18 cellular contexts compared by ENCODE assay signal in genomic region chr1:203839081-203839480, GRCh38. TPM values are rescaled to one million over a fixed set of nuclear protein-coding genes. Genes with fewer than 3 reads are reported as not detected.
DNase-seq lines count a peak whose midpoint lies in the region; ATAC-seq, FAIRE-seq and TF ChIP-seq lines count a peak whose summit lies in the region.
"Had no signal": no experiment of that assay in that cellular context is flagged by ENCODE, and none has a peak within 500 bp of the region (broad histone marks: within the 10 kb centered on the region; RNA-seq: fewer than 3 reads in every experiment).

No MANE protein-coding gene starts in this region.

- TF ChIP-seq RAD21 in IMR-90 (IDR thresholded peaks at IDR 0.05; ENCODE audit: low read length) = no peak

- peaks cover 89% of the 10 kb centered on the region for H3K36me3 Mint-ChIP-seq in nephron (ENCODE audit: low read depth)

- no peak overlapping the region for H2AK9ac ChIP-seq in IMR-90 (replicated peaks; ENCODE audit: low read depth, low read length, poor library complexity)

- no peaks in the 10 kb centered on the region for H3K27me3 ChIP-seq in AG04450 (ENCODE audit: control insufficient read depth, insufficient read depth, low read length)
- H3K27me3 ChIP-seq in IMR-90 (ENCODE audit: control insufficient read depth, insufficient read depth, low read length) = no peaks in the 10 kb centered on the region
- H3K27me3 ChIP-seq: BLaER1 treated with 17β-estradiol and CSF1 and Interleukin-3, amounts not matched to agents 10 nM and 100 nM had no signal

- H3K9me1 ChIP-seq in IMR-90 (ENCODE audit: insufficient read depth, low read length) = no peaks in the 10 kb centered on the region

- H2BK5ac ChIP-seq in IMR-90 (ENCODE audit: low read depth, low read length, poor library complexity, severe bottlenecking) = peak overlapping the region; percentile 58

- H3K79me1 ChIP-seq in IMR-90 (ENCODE audit: low read depth in 1 of 2, low read length in 2 of 2) = peaks cover 21 to 25% of the 10 kb centered on the region in 2 experiments

- no peaks in the 10 kb centered on the region for H3K9me3 Mint-ChIP-seq in nephron

- CTCF ChIA-PET in AG04450 (lab: Charles Lee) (no interaction called here), IMR-90 (lab: Yijun Ruan, JAX) (no interaction called here)

- H3K14ac ChIP-seq in IMR-90 (replicated peaks; ENCODE audit: low read depth, low read length) = no peak overlapping the region

- H4K20me1 ChIP-seq in IMR-90 (ENCODE audit: insufficient read depth, low read length) = peaks cover 4% of the 10 kb centered on the region

- peak; percentile 46 for DNase-seq in AG04450 (ENCODE audit: low read depth, low spot score)
- peak; percentile 76 for DNase-seq in IMR-90
- peak; percentile 92 to 95 for DNase-seq in cardiac fibroblast (ENCODE audit: low read depth in 2 of 2)
- DNase-seq in HTR-8/SVneo (ENCODE audit: insufficient read length, low spot score) = no peak
- DNase-seq: activated CD8-positive, alpha-beta memory T cell treated with anti-CD3 and anti-CD28 coated beads, Interleukin-2, amount 10 ng/mL, durations not matched to agents 7 days and 5 days; mammary epithelial cell; NCI-H1092 treated with DMSO at 0.1 percent for 48 hours; NCI-H510A; stimulated activated CD4-positive, alpha-beta T cell treated with anti-CD3 and anti-CD28 coated beads, Interleukin-1b, Interleukin-23, amount 100 ng/mL, for 48 hours had no signal

- no peak overlapping the region for H4K5ac ChIP-seq in IMR-90 (ENCODE audit: low read depth, low read length)

- peak overlapping the region; percentile 11 for H3K27ac ChIP-seq in AG04450 (ENCODE audit: low read depth, low read length)
- peak overlapping the region; percentile 32; the same call in 1 of the 2 replicates for H3K27ac ChIP-seq in IMR-90 (ENCODE audit: insufficient read depth, low read length)
- H3K27ac ChIP-seq: BLaER1 treated with 17β-estradiol and CSF1 and Interleukin-3, amounts not matched to agents 10 nM and 100 nM; epithelial cell of prostate; parathyroid adenoma had no signal

- H3K4me1 Mint-ChIP-seq in nephron = peaks cover 14% of the 10 kb centered on the region
- H3K4me1 Mint-ChIP-seq: activated CD8-positive, alpha-beta memory T cell treated with anti-CD3 and anti-CD28 coated beads, Interleukin-2, amount 10 ng/mL, durations not matched to agents 7 days and 5 days had no signal

- no peak overlapping the region for H2AK5ac ChIP-seq in IMR-90 (ENCODE audit: low read depth, low read length)

- H3K18ac ChIP-seq in IMR-90 (ENCODE audit: low read depth, low read length) = no peak overlapping the region

- 100% methylated on average over 1 of the region's 5 CpGs; no CpG with 5 or more reads in 1 of the 2 experiments for WGBS in IMR-90 (ENCODE audit: extremely low coverage in 2 of 2, insufficient read length in 1 of 2), 2 experiments

- H3K56ac ChIP-seq in IMR-90 (ENCODE audit: extremely low read depth, insufficient read depth, low read length) = no peak overlapping the region

- peaks cover 49% of the 10 kb centered on the region for H3K36me3 ChIP-seq in IMR-90 (ENCODE audit: control insufficient read depth, insufficient read depth, low read length)

- H3K4me3 Mint-ChIP-seq in nephron = no peak overlapping the region
- H3K4me3 Mint-ChIP-seq: activated CD8-positive, alpha-beta memory T cell treated with anti-CD3 and anti-CD28 coated beads, Interleukin-2, amount 10 ng/mL, durations not matched to agents 7 days and 5 days had no signal

- TF ChIP-seq CTCF in AG04450 (IDR thresholded peaks at IDR 0.05; ENCODE audit: low read depth, low read length) (no peak), IMR-90 (conservative IDR thresholded peaks at IDR 0.05; ENCODE audit: low read depth, low read length) (no peak), cardiac fibroblast (IDR thresholded peaks at IDR 0.05; ENCODE audit: low read depth, low read length) (no peak), nephron (IDR thresholded peaks at IDR 0.05; ENCODE audit: unreplicated experiment in 3 of 3) (no peak)

- H3K27me3 Mint-ChIP-seq in nephron (ENCODE audit: low read depth) = no peaks in the 10 kb centered on the region
- H3K27me3 Mint-ChIP-seq: activated CD8-positive, alpha-beta memory T cell treated with anti-CD3 and anti-CD28 coated beads, Interleukin-2, amount 10 ng/mL, durations not matched to agents 7 days and 5 days had no signal

- no peak for TF ChIP-seq POLR2A in IMR-90 (IDR thresholded peaks at IDR 0.05; ENCODE audit: low read depth, low read length)

- FAIRE-seq in HTR-8/SVneo (lab: Jason Lieb, UNC) = no peak
- FAIRE-seq: G401.6, GM18507 had no signal

- dilution Hi-C loops in IMR-90 (cut with HindIII; ENCODE audit: low sequenced_read_pairs, unreplicated experiment) = no loop called here

- no peak overlapping the region for H3K9ac ChIP-seq in IMR-90 (ENCODE audit: low read depth, low read length)
- H3K9ac ChIP-seq: BLaER1 treated with 17β-estradiol and CSF1 and Interleukin-3, amounts not matched to agents 10 nM and 100 nM; parathyroid adenoma had no signal

- no peak overlapping the region for H2AFZ ChIP-seq in IMR-90 (replicated peaks; ENCODE audit: low read length, poor library complexity)
- H2AFZ ChIP-seq: parathyroid adenoma had no signal

- H3K4me2 ChIP-seq in IMR-90 (ENCODE audit: low read depth, low read length) = peak overlapping the region; percentile 74; the same call in 1 of the 2 replicates
- H3K4me2 ChIP-seq: BLaER1 treated with 17β-estradiol and CSF1 and Interleukin-3, amounts not matched to agents 10 nM and 100 nM had no signal

- H4K8ac ChIP-seq in IMR-90 (ENCODE audit: low read depth in 2 of 2, low read length in 2 of 2) = no peak overlapping the region

- no peak overlapping the region for H2BK20ac ChIP-seq in IMR-90 (ENCODE audit: low read depth, low read length)

- no peak overlapping the region for H2BK120ac ChIP-seq in IMR-90 (ENCODE audit: low read depth, low read length)

- no peak overlapping the region for H4K91ac ChIP-seq in IMR-90 (ENCODE audit: insufficient read depth, low read depth, low read length)

- H3K4me1 ChIP-seq in IMR-90 (ENCODE audit: control insufficient read depth, insufficient read depth, low read length) = peaks cover 2% of the 10 kb centered on the region
- H3K4me1 ChIP-seq: BLaER1 treated with 17β-estradiol and CSF1 and Interleukin-3, amounts not matched to agents 10 nM and 100 nM; parathyroid adenoma had no signal

- BruUV-seq in IMR-90 (replicated peaks; lab: Mats Ljungman, UMichigan) = no TSS peak

- in situ Hi-C loops in IMR-90 (cut with MboI; ENCODE audit: low sequenced_read_pairs) = no loop called here

- ATAC-seq in IMR-90 (ENCODE audit: low read depth) = peak; percentile 94
- no peak for ATAC-seq in HG02852 (IDR thresholded peaks at IDR 0.05; ENCODE audit: unreplicated experiment)
- ATAC-seq in GM18519 (IDR thresholded peaks at IDR 0.05; ENCODE audit: low FRiP score, unreplicated experiment) = no peak
- no peak for ATAC-seq in HG03442 (IDR thresholded peaks at IDR 0.05; ENCODE audit: unreplicated experiment)
- ATAC-seq: activated CD8-positive, alpha-beta memory T cell treated with anti-CD3 and anti-CD28 coated beads, Interleukin-2, amount 10 ng/mL, durations not matched to agents 7 days and 5 days had no signal

- no peak overlapping the region for H3K4me3 ChIP-seq in AG04450 (ENCODE audit: low read depth, low read length)
- no peak overlapping the region for H3K4me3 ChIP-seq in IMR-90 (ENCODE audit: insufficient read depth, low read depth, low read length)
- no peak overlapping the region for H3K4me3 ChIP-seq in cardiac fibroblast (replicated peaks in 1 of 2; ENCODE audit: low read depth in 2 of 2, low read length in 2 of 2)
- H3K4me3 ChIP-seq: BLaER1 treated with 17β-estradiol and CSF1 and Interleukin-3, amounts not matched to agents 10 nM and 100 nM had no signal

- H3K23ac ChIP-seq in IMR-90 (ENCODE audit: low read depth, low read length) = no peak overlapping the region

- POLR2A ChIA-PET in AG04450 (lab: Yijun Ruan, JAX) (interaction anchor here (0.6 to 0.8 kb wide), 2 partner anchors 9 to 109 kb away, joined by 3 to 6 read pairs; no protein-coding TSS in a partner anchor), IMR-90 (lab: Charles Lee; ENCODE audit: unreplicated experiment) (interaction anchor here (0.6 kb wide), 1 partner anchor 87 kb away, joined by 7 read pairs; no protein-coding TSS in a partner anchor)

- peak overlapping the region; percentile 76 to 87 (median 83) for H3K27ac Mint-ChIP-seq in nephron
- H3K27ac Mint-ChIP-seq: activated CD8-positive, alpha-beta memory T cell treated with anti-CD3 and anti-CD28 coated beads, Interleukin-2, amount 10 ng/mL, durations not matched to agents 7 days and 5 days had no signal

- no peaks in the 10 kb centered on the region; the same call in 1 of the 2 replicates for H3K9me3 ChIP-seq in AG04450 (ENCODE audit: control insufficient read depth, insufficient read depth, low read length)
- no peaks in the 10 kb centered on the region for H3K9me3 ChIP-seq in IMR-90 (ENCODE audit: control insufficient read depth, insufficient read depth, low read length)

- H2BK15ac ChIP-seq in IMR-90 (ENCODE audit: low read depth, low read length) = no peak overlapping the region

- no peak overlapping the region for H3K4ac ChIP-seq in IMR-90 (ENCODE audit: low read depth, low read length)

- intact Hi-C loops in IMR-90 (cut with micrococcal nuclease) = no loop called here

TF ChIP-seq in IMR-90, 13 proteins besides CTCF, POLR2A, EP300 and RAD21 (continues in another document):
- no peak for TF ChIP-seq RCOR1 (IDR thresholded peaks at IDR 0.05; ENCODE audit: insufficient replicate concordance, low read length)
- no peak for TF ChIP-seq RFX5 (IDR thresholded peaks at IDR 0.05; ENCODE audit: low read depth, low read length)
- no peak for TF ChIP-seq SMC3 (IDR thresholded peaks at IDR 0.05; ENCODE audit: low read depth, low read length)
- TF ChIP-seq MAZ (IDR thresholded peaks at IDR 0.05; ENCODE audit: borderline replicate concordance, low read depth, low read length) = no peak

RNA-seq across cellular contexts. Expression of gene SNRPE, which starts 22.3 kb away (rescaled TPM):
- polyA plus RNA-seq in AG04450 (2011; rRNA removed) (227 and 278 TPM in 2 replicates), IMR-90 (2012; rRNA removed) (178 and 219 TPM in 2 replicates)
- polyA minus RNA-seq in AG04450 (2011; rRNA and poly(A)+ RNA removed) = 30.6 and 41.1 TPM in 2 replicates
- 43.6 and 118 TPM in 2 replicates for total RNA-seq in IMR-90 (2012; rRNA removed)
- polyA plus RNA-seq in IMR-90 (2012; cell fraction: cytosol; rRNA removed) = 15.8 and 48.1 TPM in 2 replicates
- polyA plus RNA-seq in IMR-90 (2012; cell fraction: nucleus; rRNA removed; ENCODE audit: low replicate concordance) = 12.1 and 50.7 TPM in 2 replicates

RNA-seq across cellular contexts. Expression of gene ZBED6, which starts 43.7 kb away (rescaled TPM):
- polyA plus RNA-seq in AG04450 (2011; rRNA removed) (21.9 and 22.7 TPM in 2 replicates), IMR-90 (2012; rRNA removed) (3.8 and 4.4 TPM in 2 replicates)
- 44.6 and 54.8 TPM in 2 replicates for polyA minus RNA-seq in AG04450 (2011; rRNA and poly(A)+ RNA removed)
- total RNA-seq in IMR-90 (2012; rRNA removed) = 16.1 and 26.2 TPM in 2 replicates
- polyA plus RNA-seq in IMR-90 (2012; cell fraction: cytosol; rRNA removed) = 0.73 and 1.0 TPM in 2 replicates
- 1.0 and 9.8 TPM in 2 replicates for polyA plus RNA-seq in IMR-90 (2012; cell fraction: nucleus; rRNA removed; ENCODE audit: low replicate concordance)

RNA-seq across cellular contexts. Expression of gene ZC3H11A, which starts 43.7 kb away (rescaled TPM):
- 76.1 and 95.4 TPM in 2 replicates for polyA plus RNA-seq in AG04450 (2011; rRNA removed)
- polyA minus RNA-seq in AG04450 (2011; rRNA and poly(A)+ RNA removed) = 94.6 and 106 TPM in 2 replicates
- total RNA-seq in IMR-90 (2012; rRNA removed) = 66.5 and 106 TPM in 2 replicates
- polyA plus RNA-seq in IMR-90 (2012; rRNA removed) = 43.6 and 52.1 TPM in 2 replicates
- polyA plus RNA-seq in IMR-90 (2012; cell fraction: cytosol; rRNA removed) = 12.2 and 19.4 TPM in 2 replicates
- polyA plus RNA-seq in IMR-90 (2012; cell fraction: nucleus; rRNA removed; ENCODE audit: low replicate concordance) = 28.0 and 118 TPM in 2 replicates
